ENCODE assay signal across 1 cellular context in the genomic region with DNA sequence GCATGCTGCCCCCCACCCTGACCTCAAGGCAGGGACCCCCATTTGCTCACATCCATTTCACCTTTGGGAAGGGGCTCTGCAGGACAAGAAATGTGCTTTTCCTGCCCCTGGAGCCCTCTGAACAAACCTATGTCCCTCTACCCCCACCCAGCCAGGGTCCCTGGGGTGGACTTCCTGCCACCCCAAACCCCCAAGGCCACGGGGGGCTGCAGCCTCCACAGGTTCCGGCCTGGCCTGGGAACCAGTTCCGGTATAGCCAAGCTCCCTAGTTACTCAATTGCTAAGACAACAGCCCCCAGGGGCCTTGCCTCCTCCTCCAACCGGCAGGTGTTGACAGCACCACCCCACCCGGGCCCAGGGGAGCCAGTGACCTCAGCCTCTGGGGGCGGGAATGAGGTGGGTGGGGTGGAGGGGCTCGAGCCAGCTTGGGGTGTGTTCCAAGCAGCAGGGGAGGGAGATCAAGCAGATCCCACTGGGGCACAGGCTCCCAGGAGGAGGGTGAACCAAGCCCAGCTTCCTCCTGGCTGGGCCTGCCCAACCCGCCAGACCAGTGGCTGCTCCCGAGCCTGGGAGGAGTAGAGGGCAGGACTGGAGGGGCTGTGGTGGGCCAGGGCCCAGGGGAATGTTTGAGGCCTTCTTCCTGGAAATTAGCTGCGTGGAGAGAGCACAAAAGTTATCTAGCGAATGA.
TF ChIP-seq lines count a peak whose summit lies in the region.

No MANE protein-coding gene starts in this region.

TF ChIP-seq in HEK293, 187 proteins besides CTCF, POLR2A, EP300 and RAD21 (continued from another document):
- peak; percentile 76 for TF ChIP-seq SP2 (tag by site-specific recombination; IDR thresholded peaks at IDR 0.05)
- TF ChIP-seq ZNF138 (tag by site-specific recombination; IDR thresholded peaks at IDR 0.05; ENCODE audit: borderline replicate concordance) = no peak
- TF ChIP-seq ZNF423 (tag by site-specific recombination; IDR thresholded peaks at IDR 0.05) = peak; percentile 60
- TF ChIP-seq, protein P1, sequence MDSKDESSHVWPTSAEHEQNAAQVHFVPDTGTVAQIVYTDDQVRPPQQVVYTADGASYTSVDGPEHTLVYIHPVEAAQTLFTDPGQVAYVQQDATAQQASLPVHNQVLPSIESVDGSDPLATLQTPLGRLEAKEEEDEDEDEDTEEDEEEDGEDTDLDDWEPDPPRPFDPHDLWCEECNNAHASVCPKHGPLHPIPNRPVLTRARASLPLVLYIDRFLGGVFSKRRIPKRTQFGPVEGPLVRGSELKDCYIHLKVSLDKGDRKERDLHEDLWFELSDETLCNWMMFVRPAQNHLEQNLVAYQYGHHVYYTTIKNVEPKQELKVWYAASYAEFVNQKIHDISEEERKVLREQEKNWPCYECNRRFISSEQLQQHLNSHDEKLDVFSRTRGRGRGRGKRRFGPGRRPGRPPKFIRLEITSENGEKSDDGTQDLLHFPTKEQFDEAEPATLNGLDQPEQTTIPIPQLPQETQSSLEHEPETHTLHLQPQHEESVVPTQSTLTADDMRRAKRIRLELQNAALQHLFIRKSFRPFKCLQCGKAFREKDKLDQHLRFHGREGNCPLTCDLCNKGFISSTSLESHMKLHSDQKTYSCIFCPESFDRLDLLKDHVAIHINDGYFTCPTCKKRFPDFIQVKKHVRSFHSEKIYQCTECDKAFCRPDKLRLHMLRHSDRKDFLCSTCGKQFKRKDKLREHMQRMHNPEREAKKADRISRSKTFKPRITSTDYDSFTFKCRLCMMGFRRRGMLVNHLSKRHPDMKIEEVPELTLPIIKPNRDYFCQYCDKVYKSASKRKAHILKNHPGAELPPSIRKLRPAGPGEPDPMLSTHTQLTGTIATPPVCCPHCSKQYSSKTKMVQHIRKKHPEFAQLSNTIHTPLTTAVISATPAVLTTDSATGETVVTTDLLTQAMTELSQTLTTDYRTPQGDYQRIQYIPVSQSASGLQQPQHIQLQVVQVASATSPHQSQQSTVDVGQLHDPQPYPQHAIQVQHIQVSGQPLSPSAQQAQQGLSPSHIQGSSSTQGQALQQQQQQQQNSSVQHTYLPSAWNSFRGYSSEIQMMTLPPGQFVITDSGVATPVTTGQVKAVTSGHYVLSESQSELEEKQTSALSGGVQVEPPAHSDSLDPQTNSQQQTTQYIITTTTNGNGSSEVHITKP (tag by site-specific recombination; IDR thresholded peaks at IDR 0.05) = peak; percentile 94
- peak; percentile 98 for TF ChIP-seq ZIC2 (tag by site-specific recombination; IDR thresholded peaks at IDR 0.05)
- TF ChIP-seq ZNF16 (tag by site-specific recombination; IDR thresholded peaks at IDR 0.05; ENCODE audit: low read depth) = no peak
- TF ChIP-seq, protein P2, sequence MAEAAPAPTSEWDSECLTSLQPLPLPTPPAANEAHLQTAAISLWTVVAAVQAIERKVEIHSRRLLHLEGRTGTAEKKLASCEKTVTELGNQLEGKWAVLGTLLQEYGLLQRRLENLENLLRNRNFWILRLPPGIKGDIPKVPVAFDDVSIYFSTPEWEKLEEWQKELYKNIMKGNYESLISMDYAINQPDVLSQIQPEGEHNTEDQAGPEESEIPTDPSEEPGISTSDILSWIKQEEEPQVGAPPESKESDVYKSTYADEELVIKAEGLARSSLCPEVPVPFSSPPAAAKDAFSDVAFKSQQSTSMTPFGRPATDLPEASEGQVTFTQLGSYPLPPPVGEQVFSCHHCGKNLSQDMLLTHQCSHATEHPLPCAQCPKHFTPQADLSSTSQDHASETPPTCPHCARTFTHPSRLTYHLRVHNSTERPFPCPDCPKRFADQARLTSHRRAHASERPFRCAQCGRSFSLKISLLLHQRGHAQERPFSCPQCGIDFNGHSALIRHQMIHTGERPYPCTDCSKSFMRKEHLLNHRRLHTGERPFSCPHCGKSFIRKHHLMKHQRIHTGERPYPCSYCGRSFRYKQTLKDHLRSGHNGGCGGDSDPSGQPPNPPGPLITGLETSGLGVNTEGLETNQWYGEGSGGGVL (tag by site-specific recombination; IDR thresholded peaks at IDR 0.05) = peak; percentile 93
- TF ChIP-seq, protein P3, sequence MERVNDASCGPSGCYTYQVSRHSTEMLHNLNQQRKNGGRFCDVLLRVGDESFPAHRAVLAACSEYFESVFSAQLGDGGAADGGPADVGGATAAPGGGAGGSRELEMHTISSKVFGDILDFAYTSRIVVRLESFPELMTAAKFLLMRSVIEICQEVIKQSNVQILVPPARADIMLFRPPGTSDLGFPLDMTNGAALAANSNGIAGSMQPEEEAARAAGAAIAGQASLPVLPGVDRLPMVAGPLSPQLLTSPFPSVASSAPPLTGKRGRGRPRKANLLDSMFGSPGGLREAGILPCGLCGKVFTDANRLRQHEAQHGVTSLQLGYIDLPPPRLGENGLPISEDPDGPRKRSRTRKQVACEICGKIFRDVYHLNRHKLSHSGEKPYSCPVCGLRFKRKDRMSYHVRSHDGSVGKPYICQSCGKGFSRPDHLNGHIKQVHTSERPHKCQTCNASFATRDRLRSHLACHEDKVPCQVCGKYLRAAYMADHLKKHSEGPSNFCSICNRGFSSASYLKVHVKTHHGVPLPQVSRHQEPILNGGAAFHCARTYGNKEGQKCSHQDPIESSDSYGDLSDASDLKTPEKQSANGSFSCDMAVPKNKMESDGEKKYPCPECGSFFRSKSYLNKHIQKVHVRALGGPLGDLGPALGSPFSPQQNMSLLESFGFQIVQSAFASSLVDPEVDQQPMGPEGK (tag by site-specific recombination; IDR thresholded peaks at IDR 0.05) = 0 out of 2 replicates have a peak, but pooled peaks have one; percentile 48
- TF ChIP-seq GLIS1 (tag by site-specific recombination; IDR thresholded peaks at IDR 0.05) = peak; percentile 99
- TF ChIP-seq KLF10 (tag by site-specific recombination; IDR thresholded peaks at IDR 0.05) = peak; percentile 75
- peak; percentile 97 for TF ChIP-seq ZFHX2 (tag by site-specific recombination; conservative IDR thresholded peaks at IDR 0.05)
- TF ChIP-seq, protein P4, sequence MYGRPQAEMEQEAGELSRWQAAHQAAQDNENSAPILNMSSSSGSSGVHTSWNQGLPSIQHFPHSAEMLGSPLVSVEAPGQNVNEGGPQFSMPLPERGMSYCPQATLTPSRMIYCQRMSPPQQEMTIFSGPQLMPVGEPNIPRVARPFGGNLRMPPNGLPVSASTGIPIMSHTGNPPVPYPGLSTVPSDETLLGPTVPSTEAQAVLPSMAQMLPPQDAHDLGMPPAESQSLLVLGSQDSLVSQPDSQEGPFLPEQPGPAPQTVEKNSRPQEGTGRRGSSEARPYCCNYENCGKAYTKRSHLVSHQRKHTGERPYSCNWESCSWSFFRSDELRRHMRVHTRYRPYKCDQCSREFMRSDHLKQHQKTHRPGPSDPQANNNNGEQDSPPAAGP (tag by site-specific recombination; IDR thresholded peaks at IDR 0.05) = peak; percentile 89
- peak; percentile 89 for TF ChIP-seq SP7 (tag by site-specific recombination; IDR thresholded peaks at IDR 0.05)
